Comparison of ENCODE assay signal across 9 cellular contexts in genomic region chr2:113407446-113408099, GRCh38. TPM values are rescaled to one million over a fixed set of nuclear protein-coding genes. Genes with fewer than 3 reads are reported as not detected.
A peak's percentile ranks its signal among the peaks of the same experiment; 100 is the strongest.
DNase-seq lines count a peak whose midpoint lies in the region; ATAC-seq and TF ChIP-seq lines count a peak whose summit lies in the region.
"Had no signal": no experiment of that assay in that cellular context is flagged by ENCODE, and none has a peak within 500 bp of the region (broad histone marks: within the 10 kb centered on the region; RNA-seq: fewer than 3 reads in every experiment).

No MANE protein-coding gene starts in this region.

- TF ChIP-seq EP300 in transverse colon (IDR thresholded peaks at IDR 0.05; ENCODE audit: low read depth): no peak

- 64 to 78% methylated on average over 3 of the region's 3 CpGs for WGBS in transverse colon (ENCODE audit: low coverage in 1 of 2), 2 donors

- TF ChIP-seq POLR2A in transverse colon (IDR thresholded peaks at IDR 0.05): no peak

- intact Hi-C loops in transverse colon (cut with DNase I; ENCODE audit: low total_unique reads): no loop called here

- ATAC-seq in foreskin keratinocyte: peak; percentile 50
- ATAC-seq in HG03097 (IDR thresholded peaks at IDR 0.05; ENCODE audit: low FRiP score, unreplicated experiment): no peak
- ATAC-seq in HG02798 (IDR thresholded peaks at IDR 0.05; ENCODE audit: poor library complexity, unreplicated experiment): no peak
- ATAC-seq in HG03280 (IDR thresholded peaks at IDR 0.05; ENCODE audit: unreplicated experiment): no peak

- H3K27me3 ChIP-seq in SJCRH30 (no peaks in the 10 kb centered on the region), foreskin keratinocyte (peaks cover 4% of the 10 kb centered on the region), transverse colon (no peaks in the 10 kb centered on the region)
- H3K27me3 ChIP-seq: thyroid gland had no signal

- no peaks in the 10 kb centered on the region for H3K36me3 ChIP-seq in SJCRH30
- no peaks in the 10 kb centered on the region for H3K36me3 ChIP-seq in transverse colon
- H3K36me3 ChIP-seq: thyroid gland had no signal

- TF ChIP-seq CTCF in HFF-Myc (IDR thresholded peaks at IDR 0.05; ENCODE audit: low read depth, low read length, missing control alignments) (peak; percentile 30), foreskin keratinocyte (conservative IDR thresholded peaks at IDR 0.05) (peak; percentile 67), transverse colon (IDR thresholded peaks at IDR 0.05) (peak in 4 of 5 experiments; percentile 30 to 49 (median 36))

- H3K9me3 ChIP-seq in SJCRH30 (replicated peaks) (0 out of 2 replicates have a peak, but pooled peaks cover 3% of the 10 kb centered on the region), transverse colon (no peaks in the 10 kb centered on the region)
- H3K9me3 ChIP-seq: thyroid gland had no signal

- no peak overlapping the region for H3K27ac ChIP-seq in SJCRH30
- H3K27ac ChIP-seq in foreskin keratinocyte: no peak overlapping the region
- no peak overlapping the region for H3K27ac ChIP-seq in transverse colon
- H3K27ac ChIP-seq: thyroid gland had no signal

- in situ Hi-C loops in transverse colon (cut with MboI; ENCODE audit: low pct_ligation_motif_present in 1 of 4, low pct_unique_long_range_greater_than_20kb in 1 of 4, low sequenced_read_pairs in 3 of 4): no loop called here

- peaks cover 9% of the 10 kb centered on the region; the same call in 1 of the 2 replicates for H3K4me1 ChIP-seq in SJCRH30
- H3K4me1 ChIP-seq in foreskin keratinocyte: no peaks in the 10 kb centered on the region
- no peaks in the 10 kb centered on the region for H3K4me1 ChIP-seq in transverse colon
- H3K4me1 ChIP-seq: thyroid gland had no signal

- H3K4me3 ChIP-seq in HFF-Myc (replicated peaks; ENCODE audit: low read depth, low read length) (no peak overlapping the region), SJCRH30 (no peak overlapping the region), transverse colon (no peak overlapping the region)
- H3K4me3 ChIP-seq: thyroid gland had no signal

- DNase-seq in HFF-Myc (ENCODE audit: extremely low read depth, low read depth) (no peak), SJCRH30 (peak; percentile 18 to 49), foreskin keratinocyte (peak in 1 of 2 donors; percentile 26), transverse colon (no peak)
- DNase-seq: stimulated activated CD4-positive, alpha-beta T cell treated with anti-CD3 and anti-CD28 coated beads, Interleukin-2, amount 100 ng/mL, for 48 hours; thyroid gland had no signal

RNA-seq across cellular contexts. Expression of gene ZNG1B, which starts 29.9 kb away (rescaled TPM):
- 71.6 and 83.1 TPM in 2 replicates for total RNA-seq in SJCRH30 (2014; rRNA removed; shearing (Covaris generic))
- total RNA-seq in foreskin keratinocyte: 24.3 and 28.1 TPM in 2 replicates
- 23.9 and 25.5 TPM in 2 replicates for polyA plus RNA-seq in foreskin keratinocyte
- 10 to 100 TPM; 12.7 to 56.5 (median 38.5) TPM for total RNA-seq in transverse colon

Comparison
In these comparisons a context has a peak if more than half of its experiments do, and no peak if none do; other contexts are left out.
1. DNase-seq: peak in SJCRH30 (2 of 2); none in HFF-Myc (single experiment) and transverse colon (single experiment).
2. Peak in every context shown above with its lines, with median percentiles within 50 percentile points of each other: CTCF ChIP-seq.